1 cellular context compared by ENCODE assay signal in the genomic region with DNA sequence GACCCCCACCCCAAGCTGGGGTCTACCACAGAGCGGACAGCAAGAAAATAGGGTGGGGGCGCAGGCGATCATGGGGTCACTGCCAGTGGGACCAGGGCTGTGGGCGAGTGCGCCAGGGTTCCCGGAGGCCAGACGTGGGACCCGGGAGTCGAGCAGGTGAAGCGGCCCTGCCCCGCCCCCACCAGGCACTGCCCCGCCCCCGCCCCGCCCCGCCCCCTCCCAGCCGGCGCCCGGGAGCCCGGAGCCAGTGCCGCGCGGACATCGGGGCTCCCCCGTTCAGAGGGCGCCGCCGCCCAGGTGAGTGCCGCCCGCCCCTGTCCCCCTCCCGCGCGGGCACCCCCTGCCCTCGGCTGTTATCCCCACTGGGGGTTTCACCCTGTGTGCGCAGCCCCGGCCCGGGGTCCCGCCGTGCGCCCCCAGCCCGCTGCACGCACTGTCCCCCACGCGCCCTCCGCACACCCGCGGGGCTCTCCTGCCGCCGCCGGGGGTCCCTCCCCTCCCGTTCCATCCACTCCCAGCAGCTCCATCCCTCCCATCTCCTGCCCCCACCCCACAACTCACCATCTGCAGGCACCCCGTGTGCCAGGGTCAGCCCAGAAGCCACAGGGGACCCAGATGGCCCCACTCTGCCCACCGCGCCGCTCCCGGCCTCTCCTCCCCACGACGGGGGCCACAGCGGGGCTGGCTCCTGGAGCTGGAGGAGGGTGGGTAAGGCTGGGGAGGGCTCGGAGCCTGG.
TF ChIP-seq lines count a peak whose summit lies in the region.

Gene SSTR5 (plus strand): TSS at position 222 of the 736 bp plus-strand sequence. CDS start 6,122 bp downstream, outside the sequence.

TF ChIP-seq in GM23338, 12 proteins besides CTCF, POLR2A, EP300 and RAD21 (continued from another document):
- TF ChIP-seq ZNF462 (CRISPR knock-in tag; IDR thresholded peaks at IDR 0.05), result no peak
